21 cellular contexts compared by ENCODE assay signal in the genomic region with DNA sequence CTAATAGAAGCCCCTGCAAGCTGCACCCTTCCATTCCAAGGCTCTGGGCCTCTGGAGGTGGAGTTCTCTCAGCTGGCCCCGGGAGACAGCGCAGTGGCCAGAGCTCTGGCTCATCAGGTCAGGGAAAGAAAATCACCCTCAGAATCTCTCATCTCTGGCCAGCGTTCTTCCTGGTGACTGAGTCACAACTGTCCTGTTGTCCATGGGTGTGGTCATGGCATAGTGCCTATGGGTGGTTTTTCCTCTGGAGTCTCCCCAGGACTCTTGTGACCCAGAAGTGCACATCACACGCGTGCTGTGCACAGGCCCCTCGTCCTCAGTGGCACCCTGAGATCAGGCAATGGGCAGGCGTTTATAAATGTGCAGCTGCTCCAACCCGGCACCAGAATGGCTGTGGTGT. TPM values are rescaled to one million over a fixed set of nuclear protein-coding genes. Genes with fewer than 3 reads are reported as not detected.
"Had no signal": no experiment of that assay in that cellular context is flagged by ENCODE, and none has a peak within 500 bp of the region (broad histone marks: within the 10 kb centered on the region; RNA-seq: fewer than 3 reads in every experiment).

No MANE protein-coding gene starts in this region.

- H3K9me3 Mint-ChIP-seq: activated naive CD4-positive, alpha-beta T cell treated with anti-CD3 and anti-CD28 coated beads, Interleukin-2, amount 50 U/mL, for 72 hours; activated T-cell treated with anti-CD3 and anti-CD28 coated beads, Interleukin-2, amount 50 U/mL, for 24 hours; memory B cell; nephron had no signal

- H3K36me3 Mint-ChIP-seq: activated CD8-positive, alpha-beta memory T cell treated with anti-CD3 and anti-CD28 coated beads, Interleukin-2, amount 10 ng/mL, durations not matched to agents 7 days and 5 days; activated naive CD4-positive, alpha-beta T cell treated with anti-CD3 and anti-CD28 coated beads, Interleukin-2, amount 50 U/mL, for 72 hours; memory B cell had no signal

- H3K27ac ChIP-seq: transverse colon had no signal

- H3K4me3 ChIP-seq: transverse colon had no signal

- H3K9me3 ChIP-seq: transverse colon had no signal

- H3K4me3 Mint-ChIP-seq: activated CD8-positive, alpha-beta memory T cell treated with anti-CD3 and anti-CD28 coated beads, Interleukin-2, amount 10 ng/mL, durations not matched to agents 7 days and 5 days; activated T-cell treated with anti-CD3 and anti-CD28 coated beads, Interleukin-2, amount 50 U/mL, for 24 hours; memory B cell; nephron had no signal

- H3K27ac Mint-ChIP-seq: activated naive CD4-positive, alpha-beta T cell treated with anti-CD3 and anti-CD28 coated beads, Interleukin-2, amount 50 U/mL, for 72 hours; activated T-cell treated with anti-CD3 and anti-CD28 coated beads, Interleukin-2, amount 50 U/mL, for 24 hours; memory B cell; nephron had no signal

- DNase-seq: activated CD4-positive, CD25-positive, alpha-beta regulatory T cell; activated CD8-positive, alpha-beta memory T cell treated with anti-CD3 and anti-CD28 coated beads, Interleukin-2, amount 10 ng/mL, durations not matched to agents 7 days and 5 days; activated effector memory CD4-positive, alpha-beta T cell treated with Interleukin-2 at 50 U/mL for 16 hours; activated T-cell treated with anti-CD3 and anti-CD28 coated beads, Interleukin-2, amount 50 U/mL, for 24 hours; anterior cingulate cortex; dermis blood vessel endothelial cell; erythroblast; head of caudate nucleus; stimulated activated CD4-positive, alpha-beta T cell treated with anti-CD3 and anti-CD28 coated beads, Interleukin-2, amount 100 ng/mL, for 24 hours; stimulated activated naive CD4-positive, alpha-beta T cell; substantia nigra; transverse colon had no signal

- H3K27me3 ChIP-seq: transverse colon had no signal

- ATAC-seq: activated CD8-positive, alpha-beta memory T cell treated with anti-CD3 and anti-CD28 coated beads, Interleukin-2, amount 10 ng/mL, durations not matched to agents 7 days and 5 days; activated naive CD4-positive, alpha-beta T cell treated with anti-CD3 and anti-CD28 coated beads, Interleukin-2, amount 50 U/mL, for 72 hours; left lobe of liver; sciatic nerve had no signal

- H3K36me3 ChIP-seq: transverse colon had no signal

RNA-seq across cellular contexts. Expression of gene FXYD4, which starts 27.4 kb away (rescaled TPM):
- total RNA-seq: activated naive CD4-positive, alpha-beta T cell treated with anti-CD3 and anti-CD28 coated beads, Interleukin-2, amount 50 U/mL, for 72 hours; cerebellum; dermis blood vessel endothelial cell; fibroblast of villous mesenchyme; left lobe of liver; osteocyte; pulmonary artery endothelial cell; sciatic nerve; transverse colon had no signal
